ENCODE assay signal across 14 cellular contexts in the genomic region with DNA sequence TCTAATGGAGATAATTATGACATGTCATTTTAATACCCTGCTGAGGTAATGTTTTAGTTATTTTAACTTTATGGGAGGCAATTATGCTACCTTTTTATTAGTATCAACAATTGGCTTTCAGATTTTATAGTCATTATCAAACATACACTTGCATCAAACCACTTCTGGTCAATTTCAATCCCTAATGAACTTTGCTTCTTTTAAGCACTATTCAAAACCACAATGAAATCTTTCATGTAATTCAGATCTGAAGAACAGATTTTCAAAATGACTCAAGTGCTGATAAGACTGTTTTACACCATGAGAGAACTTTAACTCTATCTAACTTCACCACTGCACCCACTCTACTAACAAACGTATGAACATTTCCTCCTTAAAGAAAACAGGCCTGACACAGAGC. TPM values are rescaled to one million over a fixed set of nuclear protein-coding genes. Genes with fewer than 3 reads are reported as not detected.
DNase-seq lines count a peak whose midpoint lies in the region; ATAC-seq and TF ChIP-seq lines count a peak whose summit lies in the region.
"Had no signal": no experiment of that assay in that cellular context is flagged by ENCODE, and none has a peak within 500 bp of the region (broad histone marks: within the 10 kb centered on the region; RNA-seq: fewer than 3 reads in every experiment).

No MANE protein-coding gene starts in this region.

- TF ChIP-seq CTCF in IMR-90 (conservative IDR thresholded peaks at IDR 0.05; ENCODE audit: low read depth, low read length) = no peak
- no peak for TF ChIP-seq CTCF in choroid plexus epithelial cell (conservative IDR thresholded peaks at IDR 0.05; ENCODE audit: low read depth, low read length)
- TF ChIP-seq CTCF in progenitor cell of endocrine pancreas (IDR thresholded peaks at IDR 0.05; ENCODE audit: unreplicated experiment) = no peak

- H3K79me1 ChIP-seq in IMR-90 (ENCODE audit: low read depth in 1 of 2, low read length in 2 of 2) = peaks cover 0 to 4% of the 10 kb centered on the region in 2 experiments; a peak in 2 of 4 replicates

- peaks cover 2% of the 10 kb centered on the region; the same call in 1 of the 2 replicates for H3K9me1 ChIP-seq in IMR-90 (ENCODE audit: insufficient read depth, low read length)

- no peaks in the 10 kb centered on the region for H3K36me3 ChIP-seq in IMR-90 (ENCODE audit: control insufficient read depth, insufficient read depth, low read length)

- no peak overlapping the region for H2AK5ac ChIP-seq in IMR-90 (ENCODE audit: low read depth, low read length)

- H3K9ac ChIP-seq in IMR-90 (ENCODE audit: low read depth, low read length) = no peak overlapping the region

- WGBS in IMR-90 (ENCODE audit: extremely low coverage in 2 of 2, insufficient read length in 1 of 2), 2 experiments = no CpG with 5 or more reads among the region's 1 CpG

- no peak for TF ChIP-seq POLR2A in IMR-90 (IDR thresholded peaks at IDR 0.05; ENCODE audit: low read depth, low read length)

- H3K27me3 ChIP-seq in IMR-90 (ENCODE audit: control insufficient read depth, insufficient read depth, low read length) = no peaks in the 10 kb centered on the region

- H4K8ac ChIP-seq in IMR-90 (ENCODE audit: low read depth in 2 of 2, low read length in 2 of 2) = no peak overlapping the region

- H2BK5ac ChIP-seq in IMR-90 (ENCODE audit: low read depth, low read length, poor library complexity, severe bottlenecking) = no peak overlapping the region

- peak overlapping the region; percentile 24 for H3K4me3 Mint-ChIP-seq in progenitor cell of endocrine pancreas (ENCODE audit: low read depth)

- no peaks in the 10 kb centered on the region for H3K27me3 Mint-ChIP-seq in progenitor cell of endocrine pancreas

- no peak overlapping the region for H2BK120ac ChIP-seq in IMR-90 (ENCODE audit: low read depth, low read length)

- POLR2A ChIA-PET in IMR-90 (lab: Charles Lee; ENCODE audit: unreplicated experiment) = no interaction called here

- H3K4me3 ChIP-seq in IMR-90 (ENCODE audit: insufficient read depth, low read depth, low read length) (no peak overlapping the region), choroid plexus epithelial cell (ENCODE audit: low read depth, low read length) (no peak overlapping the region)

- no TSS peak for BruUV-seq in IMR-90 (replicated peaks; lab: Mats Ljungman, UMichigan)

- H3K9me3 ChIP-seq in IMR-90 (ENCODE audit: control insufficient read depth, insufficient read depth, low read length) = no peaks in the 10 kb centered on the region

- H3K23ac ChIP-seq in IMR-90 (ENCODE audit: low read depth, low read length) = no peak overlapping the region

- no peak overlapping the region for H3K14ac ChIP-seq in IMR-90 (replicated peaks; ENCODE audit: low read depth, low read length)

- no peak overlapping the region for H3K27ac ChIP-seq in IMR-90 (ENCODE audit: insufficient read depth, low read length)
- H3K27ac ChIP-seq: C4-2B had no signal

- DNase-seq in IMR-90 = peak; percentile 33
- peak; percentile 48 for DNase-seq in choroid plexus epithelial cell (ENCODE audit: low read depth)
- DNase-seq in progenitor cell of endocrine pancreas (ENCODE audit: low spot score, unreplicated experiment) = no peak
- DNase-seq in HK-2 (ENCODE audit: unreplicated experiment) = no peak
- DNase-seq: activated naive CD4-positive, alpha-beta T cell treated with anti-CD3 and anti-CD28 coated beads, Interleukin-2, amount 50 U/mL, for 16 hours; caudate nucleus; EL; NCI-H1092 treated with DMSO at 0.1 percent for 48 hours; posterior cingulate gyrus had no signal

- H2BK15ac ChIP-seq in IMR-90 (ENCODE audit: low read depth, low read length) = no peak overlapping the region

- H3K4me1 ChIP-seq in IMR-90 (ENCODE audit: control insufficient read depth, insufficient read depth, low read length) = peaks cover 12% of the 10 kb centered on the region

- no peak overlapping the region for H3K18ac ChIP-seq in IMR-90 (ENCODE audit: low read depth, low read length)

- H2AFZ ChIP-seq in IMR-90 (replicated peaks; ENCODE audit: low read length, poor library complexity) = no peak overlapping the region

- no peak overlapping the region for H3K56ac ChIP-seq in IMR-90 (ENCODE audit: extremely low read depth, insufficient read depth, low read length)

- H2BK20ac ChIP-seq in IMR-90 (ENCODE audit: low read depth, low read length) = no peak overlapping the region

- H4K5ac ChIP-seq in IMR-90 (ENCODE audit: low read depth, low read length) = no peak overlapping the region

- no peaks in the 10 kb centered on the region for H4K20me1 ChIP-seq in IMR-90 (ENCODE audit: insufficient read depth, low read length)

- peaks cover 64% of the 10 kb centered on the region for H3K4me1 Mint-ChIP-seq in progenitor cell of endocrine pancreas (ENCODE audit: low read depth)

- dilution Hi-C loops in IMR-90 (cut with HindIII; ENCODE audit: low sequenced_read_pairs, unreplicated experiment) = no loop called here

- H3K9me3 Mint-ChIP-seq in progenitor cell of endocrine pancreas (ENCODE audit: low read depth) = no peaks in the 10 kb centered on the region

- no peak for TF ChIP-seq RAD21 in IMR-90 (IDR thresholded peaks at IDR 0.05; ENCODE audit: low read length)

- H3K4ac ChIP-seq in IMR-90 (ENCODE audit: low read depth, low read length) = no peak overlapping the region

- in situ Hi-C loops in IMR-90 (cut with MboI; ENCODE audit: low sequenced_read_pairs) = no loop called here

- peaks cover 15% of the 10 kb centered on the region for H3K36me3 Mint-ChIP-seq in progenitor cell of endocrine pancreas (ENCODE audit: insufficient read depth)

- intact Hi-C loops in IMR-90 (cut with micrococcal nuclease) = no loop called here

- CTCF ChIA-PET in IMR-90 (lab: Yijun Ruan, JAX) = no interaction called here

- ATAC-seq in GM18511 (IDR thresholded peaks at IDR 0.05; ENCODE audit: unreplicated experiment) (peak; percentile 42), IMR-90 (ENCODE audit: low read depth) (no peak), GM21423 (IDR thresholded peaks at IDR 0.05; ENCODE audit: unreplicated experiment) (no peak), HG03045 (IDR thresholded peaks at IDR 0.05; ENCODE audit: unreplicated experiment) (no peak)
- ATAC-seq: HepG2 had no signal

- H3K4me2 ChIP-seq in IMR-90 (ENCODE audit: low read depth, low read length) = no peak overlapping the region

- no peak overlapping the region for H4K91ac ChIP-seq in IMR-90 (ENCODE audit: insufficient read depth, low read depth, low read length)

- no peak overlapping the region for H2AK9ac ChIP-seq in IMR-90 (replicated peaks; ENCODE audit: low read depth, low read length, poor library complexity)

- H3K27ac Mint-ChIP-seq in progenitor cell of endocrine pancreas = peak overlapping the region; percentile 30

TF ChIP-seq in IMR-90, 13 proteins besides CTCF, POLR2A, EP300 and RAD21:
- TF ChIP-seq MXI1 (IDR thresholded peaks at IDR 0.05; ENCODE audit: borderline replicate concordance, low read depth, low read length) = no peak
- no peak for TF ChIP-seq MAFK (IDR thresholded peaks at IDR 0.05; ENCODE audit: low read depth, low read length)
- TF ChIP-seq SMC3 (IDR thresholded peaks at IDR 0.05; ENCODE audit: low read depth, low read length) = no peak
- TF ChIP-seq CHD1 (IDR thresholded peaks at IDR 0.05; ENCODE audit: low read depth, low read length) = no peak
- no peak for TF ChIP-seq CEBPB (IDR thresholded peaks at IDR 0.05; ENCODE audit: low read depth, low read length)
- TF ChIP-seq BHLHE40 (IDR thresholded peaks at IDR 0.05; ENCODE audit: low read depth, low read length) = no peak
- TF ChIP-seq, protein P1, sequence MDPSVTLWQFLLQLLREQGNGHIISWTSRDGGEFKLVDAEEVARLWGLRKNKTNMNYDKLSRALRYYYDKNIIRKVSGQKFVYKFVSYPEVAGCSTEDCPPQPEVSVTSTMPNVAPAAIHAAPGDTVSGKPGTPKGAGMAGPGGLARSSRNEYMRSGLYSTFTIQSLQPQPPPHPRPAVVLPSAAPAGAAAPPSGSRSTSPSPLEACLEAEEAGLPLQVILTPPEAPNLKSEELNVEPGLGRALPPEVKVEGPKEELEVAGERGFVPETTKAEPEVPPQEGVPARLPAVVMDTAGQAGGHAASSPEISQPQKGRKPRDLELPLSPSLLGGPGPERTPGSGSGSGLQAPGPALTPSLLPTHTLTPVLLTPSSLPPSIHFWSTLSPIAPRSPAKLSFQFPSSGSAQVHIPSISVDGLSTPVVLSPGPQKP (IDR thresholded peaks at IDR 0.05; ENCODE audit: borderline replicate concordance, low read depth, low read length) = no peak
- TF ChIP-seq FOS (IDR thresholded peaks at IDR 0.05; ENCODE audit: low read depth, low read length) = no peak
- TF ChIP-seq, protein P2, sequence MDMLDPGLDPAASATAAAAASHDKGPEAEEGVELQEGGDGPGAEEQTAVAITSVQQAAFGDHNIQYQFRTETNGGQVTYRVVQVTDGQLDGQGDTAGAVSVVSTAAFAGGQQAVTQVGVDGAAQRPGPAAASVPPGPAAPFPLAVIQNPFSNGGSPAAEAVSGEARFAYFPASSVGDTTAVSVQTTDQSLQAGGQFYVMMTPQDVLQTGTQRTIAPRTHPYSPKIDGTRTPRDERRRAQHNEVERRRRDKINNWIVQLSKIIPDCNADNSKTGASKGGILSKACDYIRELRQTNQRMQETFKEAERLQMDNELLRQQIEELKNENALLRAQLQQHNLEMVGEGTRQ (IDR thresholded peaks at IDR 0.05; ENCODE audit: low read depth, low read length) = no peak
- no peak for TF ChIP-seq RCOR1 (IDR thresholded peaks at IDR 0.05; ENCODE audit: insufficient replicate concordance, low read length)
- TF ChIP-seq NFE2L2 (IDR thresholded peaks at IDR 0.05; ENCODE audit: low read depth, low read length) = no peak
- TF ChIP-seq RFX5 (IDR thresholded peaks at IDR 0.05; ENCODE audit: low read depth, low read length) = no peak
- no peak for TF ChIP-seq MAZ (IDR thresholded peaks at IDR 0.05; ENCODE audit: borderline replicate concordance, low read depth, low read length)
TF ChIP-seq in IMR-90: peak in this region for 0.

RNA-seq across cellular contexts. Expression of a gene that starts 25.9 kb away (rescaled TPM):
- 2.5 and 3.9 TPM in 2 replicates for total RNA-seq in IMR-90 (2012; rRNA removed)
- polyA plus RNA-seq in IMR-90 (2012; rRNA removed) = 4.0 and 4.5 TPM in 2 replicates
- polyA plus RNA-seq in IMR-90 (2012; cell fraction: cytosol; rRNA removed) = 2.5 and 4.9 TPM in 2 replicates
- polyA plus RNA-seq in IMR-90 (2012; cell fraction: nucleus; rRNA removed; ENCODE audit: low replicate concordance) = 0.98 and 1.0 TPM in 2 replicates
- 25.9 and 32.2 TPM in 2 replicates for total RNA-seq in progenitor cell of endocrine pancreas

Comparison
In these comparisons a context has a peak if more than half of its experiments do, and no peak if none do; other contexts are left out.
1. DNase-seq: peak in IMR-90 (single experiment) and choroid plexus epithelial cell (single experiment); none in progenitor cell of endocrine pancreas (single experiment) and HK-2 (single experiment).